ENCODE assay signal across 32 cellular contexts in genomic region chr5:36029914-36030313, GRCh38. TPM values are rescaled to one million over a fixed set of nuclear protein-coding genes. Genes with fewer than 3 reads are reported as not detected.
DNase-seq lines count a peak whose midpoint lies in the region; ATAC-seq lines count a peak whose summit lies in the region.
"Had no signal": no experiment of that assay in that cellular context is flagged by ENCODE, and none has a peak within 500 bp of the region (broad histone marks: within the 10 kb centered on the region; RNA-seq: fewer than 3 reads in every experiment).

No MANE protein-coding gene starts in this region.

- H3K27ac ChIP-seq in substantia nigra (ENCODE audit: low read depth, low read length, poor library complexity, severe bottlenecking) = no peak overlapping the region
- H3K27ac ChIP-seq: SK-N-MC, upper lobe of left lung had no signal

- DNase-seq in COLO829 (ENCODE audit: low spot score) = peak; percentile 20
- peak in 40 of 56 donors; percentile 2 to 81 (median 36) for DNase-seq in amygdala (lab: John Stamatoyannopoulos, UW)
- peak; percentile 61 to 71 for DNase-seq in hippocampal formation (lab: John Stamatoyannopoulos, UW)
- peak in 39 of 49 donors; percentile 1 to 64 (median 27) for DNase-seq in substantia nigra (lab: John Stamatoyannopoulos, UW)
- DNase-seq in dermis blood vessel endothelial cell = no peak
- no peak for DNase-seq in stimulated activated CD4-positive, alpha-beta T cell treated with anti-CD3 and anti-CD28 coated beads, Interleukin-15, amount 100 ng/mL, for 24 hours
- DNase-seq: activated CD4-positive, alpha-beta T cell treated with anti-CD3 and anti-CD28 coated beads for 4 hours; activated CD8-positive, alpha-beta memory T cell treated with anti-CD3 and anti-CD28 coated beads for 24 hours; activated effector memory CD4-positive, alpha-beta T cell treated with Interleukin-2 at 50 U/mL for 16 hours; activated naive CD8-positive, alpha-beta T cell treated with anti-CD3 and anti-CD28 coated beads for 36 hours; CD8-positive, alpha-beta T cell; DMS153; GDM1; H7; kidney; natural killer cell; NCI-H2029 treated with DMSO at 0.1 percent for 48 hours; NCI-H82; retina; T-helper 2 cell; upper lobe of left lung had no signal

- ATAC-seq in HG02852 (IDR thresholded peaks at IDR 0.05; ENCODE audit: unreplicated experiment) = no peak
- ATAC-seq: CD8-positive, alpha-beta T cell; natural killer cell had no signal

RNA-seq across cellular contexts. Expression of gene UGT3A2, which starts 36.8 kb away (rescaled TPM):
- total RNA-seq in dermis blood vessel endothelial cell = not detected in 2 replicates
- total RNA-seq: activated naive CD8-positive, alpha-beta T cell treated with anti-CD3 and anti-CD28 coated beads for 36 hours; cardiac septum; CD8-positive, alpha-beta T cell; fibroblast of lung; glomerular endothelial cell; HT-29; MCF 10A; mononuclear cell; omental fat pad; smooth muscle cell; upper lobe of left lung had no signal

RNA-seq across cellular contexts. Expression of gene UGT3A1, which starts 38.7 kb away (rescaled TPM):
- total RNA-seq in dermis blood vessel endothelial cell = not detected in 2 replicates
- total RNA-seq: activated naive CD8-positive, alpha-beta T cell treated with anti-CD3 and anti-CD28 coated beads for 36 hours; cardiac septum; CD8-positive, alpha-beta T cell; fibroblast of lung; glomerular endothelial cell; HT-29; MCF 10A; natural killer cell; OCI-LY7; omental fat pad; smooth muscle cell; upper lobe of left lung had no signal

Comparison
In these comparisons a context has a peak if more than half of its experiments do, and no peak if none do; other contexts are left out.
1. DNase-seq: peak in COLO829 (single experiment), amygdala (40 of 56), hippocampal formation (2 of 2) and substantia nigra (39 of 49); none in dermis blood vessel endothelial cell (single experiment) and stimulated activated CD4-positive, alpha-beta T cell treated with anti-CD3 and anti-CD28 coated beads, Interleukin-15, amount 100 ng/mL, for 24 hours (single experiment).